In the genomic region with DNA sequence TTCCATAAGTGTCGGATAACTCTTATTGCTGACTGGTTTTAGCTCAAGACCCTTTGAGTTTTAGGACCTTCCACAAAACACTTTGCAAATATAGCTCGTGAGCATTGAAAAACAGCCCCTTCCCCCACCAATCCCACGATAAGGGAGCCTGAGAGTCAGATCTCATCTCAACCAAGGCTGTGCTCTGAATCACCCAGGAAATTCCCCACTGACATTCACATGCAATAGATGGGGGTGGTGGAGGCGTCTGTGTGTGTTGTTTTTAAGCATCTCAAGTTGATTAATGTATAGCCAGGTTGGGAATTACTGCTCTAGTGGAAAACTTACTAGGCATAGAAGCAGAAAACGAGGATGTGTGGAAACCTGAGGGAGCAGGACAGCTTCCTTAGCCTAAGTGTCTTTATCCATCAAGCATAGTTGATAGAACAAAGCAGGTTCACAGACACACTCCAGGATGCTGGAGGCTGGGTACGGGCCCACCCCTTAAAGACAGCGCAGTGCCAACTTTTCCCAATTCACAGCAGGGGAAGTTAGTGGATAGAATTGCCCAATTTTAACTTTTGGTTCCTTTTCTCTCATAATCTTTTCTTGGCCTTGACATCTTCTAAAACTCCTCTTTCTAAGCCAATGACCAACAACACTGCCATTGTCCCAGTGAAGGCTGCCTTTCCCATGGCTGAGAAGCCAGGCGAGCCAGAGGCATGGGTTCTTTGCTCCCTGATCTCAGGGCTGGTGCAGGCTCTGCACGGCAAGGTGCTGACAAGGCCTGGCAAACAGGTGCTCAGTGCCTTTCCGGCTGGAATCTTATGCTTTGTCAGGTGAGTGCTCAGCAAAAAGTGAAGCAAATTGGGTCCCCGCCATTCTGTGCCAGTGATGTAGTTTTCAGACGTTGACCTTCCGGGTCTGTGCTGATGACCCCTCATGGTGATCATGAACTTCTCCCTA, we compare ENCODE assay signal across 1 cellular context.
TF ChIP-seq lines count a peak whose summit lies in the region.

No MANE protein-coding gene starts in this region.

TF ChIP-seq in H1, 55 proteins besides CTCF, POLR2A, EP300 and RAD21 (continued from another document):
- TF ChIP-seq TAF7 (optimal IDR thresholded peaks at IDR 0.05; ENCODE audit: borderline replicate concordance, low read depth, low read length) (no peak), SIX5 (IDR thresholded peaks at IDR 0.05; ENCODE audit: low read depth, low read length) (no peak), CBX5 (IDR thresholded peaks at IDR 0.05; ENCODE audit: low read depth, low read length) (no peak), EZH2 (IDR thresholded peaks at IDR 0.05; ENCODE audit: low read depth, low read length, severe bottlenecking) (no peak), TEAD4 (IDR thresholded peaks at IDR 0.05; ENCODE audit: low read depth, low read length) (no peak), HDAC2 (IDR thresholded peaks at IDR 0.05; ENCODE audit: borderline replicate concordance in 1 of 2, low read depth in 2 of 2, low read length in 2 of 2) (no peak)
- TF ChIP-seq, protein P1, sequence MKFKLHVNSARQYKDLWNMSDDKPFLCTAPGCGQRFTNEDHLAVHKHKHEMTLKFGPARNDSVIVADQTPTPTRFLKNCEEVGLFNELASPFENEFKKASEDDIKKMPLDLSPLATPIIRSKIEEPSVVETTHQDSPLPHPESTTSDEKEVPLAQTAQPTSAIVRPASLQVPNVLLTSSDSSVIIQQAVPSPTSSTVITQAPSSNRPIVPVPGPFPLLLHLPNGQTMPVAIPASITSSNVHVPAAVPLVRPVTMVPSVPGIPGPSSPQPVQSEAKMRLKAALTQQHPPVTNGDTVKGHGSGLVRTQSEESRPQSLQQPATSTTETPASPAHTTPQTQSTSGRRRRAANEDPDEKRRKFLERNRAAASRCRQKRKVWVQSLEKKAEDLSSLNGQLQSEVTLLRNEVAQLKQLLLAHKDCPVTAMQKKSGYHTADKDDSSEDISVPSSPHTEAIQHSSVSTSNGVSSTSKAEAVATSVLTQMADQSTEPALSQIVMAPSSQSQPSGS (IDR thresholded peaks at IDR 0.05; ENCODE audit: low read length) = no peak
